ENCODE assay signal across 1 cellular context in genomic region chr3:31541102-31541501, GRCh38.
TF ChIP-seq lines count a peak whose summit lies in the region.

No MANE protein-coding gene starts in this region.

TF ChIP-seq in K562, 482 proteins besides CTCF, POLR2A, EP300 and RAD21 (continued from another document):
- no peak for TF ChIP-seq ZNF512 (tag; IDR thresholded peaks at IDR 0.05)
- no peak for TF ChIP-seq MAFK (IDR thresholded peaks at IDR 0.05; ENCODE audit: low read length)
- 0 out of 2 replicates have a peak, but pooled peaks have one; percentile 8 for TF ChIP-seq RBFOX2 (IDR thresholded peaks at IDR 0.05; ENCODE audit: low read depth, low read length)
- no peak for TF ChIP-seq FOXM1 (IDR thresholded peaks at IDR 0.05; ENCODE audit: low read depth)
- no peak for TF ChIP-seq FOXM1 (CRISPR knock-in tag; IDR thresholded peaks at IDR 0.05; ENCODE audit: low read depth)
- TF ChIP-seq CEBPB (tag; IDR thresholded peaks at IDR 0.05), result peak; percentile 63
- TF ChIP-seq TSC22D4 (tag; IDR thresholded peaks at IDR 0.05), result no peak
- no peak for TF ChIP-seq NCOA6 (IDR thresholded peaks at IDR 0.05)
- TF ChIP-seq BRF2 (IDR thresholded peaks at IDR 0.05; ENCODE audit: borderline replicate concordance, insufficient read depth, insufficient read length), result no peak
- 0 out of 4 replicates have a peak, but pooled peaks of 1 of the 2 experiments have one; percentile 7 for TF ChIP-seq TRIM24 (IDR thresholded peaks at IDR 0.05)
- no peak for TF ChIP-seq ZNF3 (CRISPR knock-in tag; IDR thresholded peaks at IDR 0.05)
- no peak for TF ChIP-seq ESRRB (CRISPR knock-in tag; IDR thresholded peaks at IDR 0.05; ENCODE audit: borderline replicate concordance)
- no peak for TF ChIP-seq BRF1 (IDR thresholded peaks at IDR 0.05; ENCODE audit: borderline replicate concordance, extremely low read depth, insufficient read length)
- no peak for TF ChIP-seq RBM39 (optimal IDR thresholded peaks at IDR 0.05; ENCODE audit: low read depth, low read length)
- no peak for TF ChIP-seq NKRF (IDR thresholded peaks at IDR 0.05; ENCODE audit: borderline replicate concordance)
- no peak for TF ChIP-seq NONO (IDR thresholded peaks at IDR 0.05; ENCODE audit: low read depth in 2 of 2, low read length in 1 of 2)
- no peak for TF ChIP-seq MCM3 (IDR thresholded peaks at IDR 0.05)
- TF ChIP-seq ZNF696 (CRISPR knock-in tag; conservative IDR thresholded peaks at IDR 0.05), result no peak
- TF ChIP-seq NR4A1 (CRISPR knock-in tag; IDR thresholded peaks at IDR 0.05), result no peak
- no peak for TF ChIP-seq NR4A1 (tag; IDR thresholded peaks at IDR 0.05)
- no peak for TF ChIP-seq MECOM (CRISPR knock-in tag; IDR thresholded peaks at IDR 0.05)
